In the genomic region with DNA sequence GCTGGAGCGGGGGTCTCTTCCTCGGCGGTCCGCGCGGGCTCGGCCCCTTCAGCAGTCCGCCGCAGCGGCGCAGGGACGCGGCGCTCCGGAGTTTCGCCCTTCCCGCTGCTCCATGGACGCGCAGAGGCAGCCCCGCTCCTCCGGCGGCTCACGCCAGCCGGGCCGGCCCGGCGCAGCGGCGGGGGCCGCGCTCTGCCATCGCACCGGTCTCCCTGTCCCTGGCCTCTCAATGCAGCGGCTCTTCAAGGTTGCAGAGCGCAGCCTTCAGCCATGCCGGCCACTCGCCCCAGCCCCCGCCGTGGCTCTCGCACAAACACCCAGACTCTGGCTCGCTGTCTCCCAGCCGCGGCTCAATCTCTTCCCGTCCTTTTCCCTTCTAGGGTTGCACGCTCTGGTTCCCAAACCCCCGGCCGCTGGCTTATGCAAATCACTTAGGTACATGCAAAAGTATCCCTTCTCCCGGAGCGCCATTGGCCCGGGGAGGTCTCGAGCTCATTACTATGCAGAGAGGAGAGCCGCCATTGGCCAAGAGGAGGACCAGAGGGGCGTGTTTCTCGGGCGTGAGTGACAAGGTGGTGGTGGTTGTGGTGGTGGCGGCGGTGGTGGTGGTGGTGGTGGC, we compare ENCODE assay signal across 8 cellular contexts. TPM values are rescaled to one million over a fixed set of nuclear protein-coding genes. Genes with fewer than 3 reads are reported as not detected.
DNase-seq lines count a peak whose midpoint lies in the region; ATAC-seq and TF ChIP-seq lines count a peak whose summit lies in the region.

A gene with protein sequence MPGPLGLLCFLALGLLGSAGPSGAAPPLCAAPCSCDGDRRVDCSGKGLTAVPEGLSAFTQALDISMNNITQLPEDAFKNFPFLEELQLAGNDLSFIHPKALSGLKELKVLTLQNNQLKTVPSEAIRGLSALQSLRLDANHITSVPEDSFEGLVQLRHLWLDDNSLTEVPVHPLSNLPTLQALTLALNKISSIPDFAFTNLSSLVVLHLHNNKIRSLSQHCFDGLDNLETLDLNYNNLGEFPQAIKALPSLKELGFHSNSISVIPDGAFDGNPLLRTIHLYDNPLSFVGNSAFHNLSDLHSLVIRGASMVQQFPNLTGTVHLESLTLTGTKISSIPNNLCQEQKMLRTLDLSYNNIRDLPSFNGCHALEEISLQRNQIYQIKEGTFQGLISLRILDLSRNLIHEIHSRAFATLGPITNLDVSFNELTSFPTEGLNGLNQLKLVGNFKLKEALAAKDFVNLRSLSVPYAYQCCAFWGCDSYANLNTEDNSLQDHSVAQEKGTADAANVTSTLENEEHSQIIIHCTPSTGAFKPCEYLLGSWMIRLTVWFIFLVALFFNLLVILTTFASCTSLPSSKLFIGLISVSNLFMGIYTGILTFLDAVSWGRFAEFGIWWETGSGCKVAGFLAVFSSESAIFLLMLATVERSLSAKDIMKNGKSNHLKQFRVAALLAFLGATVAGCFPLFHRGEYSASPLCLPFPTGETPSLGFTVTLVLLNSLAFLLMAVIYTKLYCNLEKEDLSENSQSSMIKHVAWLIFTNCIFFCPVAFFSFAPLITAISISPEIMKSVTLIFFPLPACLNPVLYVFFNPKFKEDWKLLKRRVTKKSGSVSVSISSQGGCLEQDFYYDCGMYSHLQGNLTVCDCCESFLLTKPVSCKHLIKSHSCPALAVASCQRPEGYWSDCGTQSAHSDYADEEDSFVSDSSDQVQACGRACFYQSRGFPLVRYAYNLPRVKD (minus strand): TSS at position 393 of the 619 bp plus-strand sequence. CDS start 488 bp downstream, outside the sequence.

- TF ChIP-seq CTCF in PC-9 (conservative IDR thresholded peaks at IDR 0.05) (no peak), esophagus muscularis mucosa (IDR thresholded peaks at IDR 0.05) (no peak)

- peaks cover 39% of the 10 kb centered on the region for H3K79me2 ChIP-seq in PC-9 (ENCODE audit: low read depth)

- H3K4me3 ChIP-seq in PC-9 (peak within 1 kb of the TSS; percentile 92), esophagus muscularis mucosa (peak within 1 kb of the TSS; percentile 85 to 96 (median 96)), mucosa of stomach (ENCODE audit: low read length) (peak within 1 kb of the TSS; percentile 87)

- peak; percentile 80 for ATAC-seq in GM21528 (IDR thresholded peaks at IDR 0.05; ENCODE audit: low FRiP score, unreplicated experiment)
- ATAC-seq in activated T-cell treated with anti-CD3 and anti-CD28 coated beads, Interleukin-2, amount 50 U/mL, for 72 hours (replicated peaks in 1 of 2), result peak; percentile 88 to 89

- H3K4me2 ChIP-seq in PC-9, result peak within 1 kb of the TSS; percentile 96

- peak within 1 kb of the TSS; percentile 78 for H3K9ac ChIP-seq in mucosa of stomach (ENCODE audit: low read length)

- peaks cover 37% of the 10 kb centered on the region for H3K4me1 ChIP-seq in PC-9 (replicated peaks; ENCODE audit: insufficient read depth)
- peaks cover 24 to 48% (median 44%) of the 10 kb centered on the region in 4 donors for H3K4me1 ChIP-seq in esophagus muscularis mucosa
- H3K4me1 ChIP-seq in mucosa of stomach (ENCODE audit: control insufficient read depth, insufficient read depth, low read length), result peaks cover 11% of the 10 kb centered on the region

- H3K4me3 Mint-ChIP-seq in activated T-cell treated with anti-CD3 and anti-CD28 coated beads, Interleukin-2, amount 50 U/mL, for 72 hours, result peak within 1 kb of the TSS; percentile 90 to 96

- intact Hi-C loops in PC-9 (cut with micrococcal nuclease; ENCODE audit: unreplicated experiment), result loop anchor here (2.0 kb wide), 1 partner anchor 110 kb away; a partner anchor contains a TSS
- intact Hi-C loops in esophagus muscularis mucosa (cut with DNase I), result loop anchor here (2.0 kb wide), 1 partner anchor 110 kb away; a partner anchor contains a TSS

- H3K9me3 ChIP-seq in PC-9 (ENCODE audit: insufficient read depth, low read depth) (no peaks in the 10 kb centered on the region), esophagus muscularis mucosa (no peaks in the 10 kb centered on the region), mucosa of stomach (ENCODE audit: control insufficient read depth, low read length) (no peaks in the 10 kb centered on the region)

- H2AFZ ChIP-seq in PC-9, result peak within 1 kb of the TSS; percentile 87

- TF ChIP-seq EP300 in esophagus muscularis mucosa (IDR thresholded peaks at IDR 0.05), result no peak

- H3K27ac ChIP-seq in PC-9, result peak within 1 kb of the TSS; percentile 94
- H3K27ac ChIP-seq in esophagus muscularis mucosa (replicated peaks in 1 of 4), result peak within 1 kb of the TSS; percentile 91 to 94 (median 92)

- H3K36me3 ChIP-seq in PC-9 (ENCODE audit: low read depth) (no peaks in the 10 kb centered on the region), esophagus muscularis mucosa (no peaks in the 10 kb centered on the region), mucosa of stomach (ENCODE audit: control insufficient read depth, insufficient read depth, low read length) (no peaks in the 10 kb centered on the region)

- H3K9me2 ChIP-seq in PC-9 (ENCODE audit: insufficient read depth), result no peaks in the 10 kb centered on the region

- peaks cover 3% of the 10 kb centered on the region in 2 donors for H3K36me3 Mint-ChIP-seq in activated T-cell treated with anti-CD3 and anti-CD28 coated beads, Interleukin-2, amount 50 U/mL, for 72 hours (ENCODE audit: insufficient read depth in 2 of 2)

- H4K20me1 ChIP-seq in PC-9 (ENCODE audit: insufficient read depth), result no peaks in the 10 kb centered on the region

- H3F3A ChIP-seq in PC-9 (ENCODE audit: insufficient read depth, low read depth), result peaks cover 33% of the 10 kb centered on the region

- DNase-seq in COR-L47 (lab: John Stamatoyannopoulos, UW) (peak; percentile 94), HuH-7 (ENCODE audit: low spot score) (peak; percentile 95), PC-9 (peak; percentile 94 to 95), esophagus muscularis mucosa (ENCODE audit: extremely low spot score) (peak; percentile 97)
- peak; percentile 65 for DNase-seq in activated T-cell treated with anti-CD3 and anti-CD28 coated beads, Interleukin-2, amount 50 U/mL, for 72 hours
- peak; percentile 74 for DNase-seq in stimulated activated CD8-positive, alpha-beta memory T cell treated with anti-CD3 and anti-CD28 coated beads, Interleukin-4, amount 100 ng/mL, for 48 hours

- POLR2A ChIA-PET in PC-9 (lab: Charles Lee; ENCODE audit: unreplicated experiment), result interaction anchor here (0.5 to 1.0 kb wide), 19 partner anchors 8 to 1602 kb away, joined by 3 to 29 read pairs (median 9); no protein-coding TSS in a partner anchor

- peak within 1 kb of the TSS; percentile 1 for H3K27ac Mint-ChIP-seq in activated T-cell treated with anti-CD3 and anti-CD28 coated beads, Interleukin-2, amount 50 U/mL, for 72 hours

- WGBS in esophagus muscularis mucosa, result no CpG with 5 or more reads among the region's 57 CpGs

- H3K27me3 Mint-ChIP-seq in activated T-cell treated with anti-CD3 and anti-CD28 coated beads, Interleukin-2, amount 50 U/mL, for 72 hours (ENCODE audit: low read depth), result peaks cover 53% of the 10 kb centered on the region

- H3K27me3 ChIP-seq in PC-9 (ENCODE audit: insufficient read depth, low read depth), result no peaks in the 10 kb centered on the region
- H3K27me3 ChIP-seq in esophagus muscularis mucosa, result no peaks in the 10 kb centered on the region
- no peaks in the 10 kb centered on the region for H3K27me3 ChIP-seq in mucosa of stomach (ENCODE audit: control insufficient read depth, insufficient read depth, low read length)

- BruUV-seq in PC-9 (replicated peaks; lab: Mats Ljungman, UMichigan), result no TSS peak

- peak; percentile 12 for TF ChIP-seq POLR2A in esophagus muscularis mucosa (IDR thresholded peaks at IDR 0.05; ENCODE audit: low read depth)

- no peaks in the 10 kb centered on the region for H3K9me3 Mint-ChIP-seq in activated T-cell treated with anti-CD3 and anti-CD28 coated beads, Interleukin-2, amount 50 U/mL, for 72 hours

- CTCF ChIA-PET in PC-9 (lab: Charles Lee), result interaction anchor here (0.5 to 1.1 kb wide), 6 partner anchors 12 to 161 kb away, joined by 3 to 23 read pairs (median 6); no protein-coding TSS in a partner anchor

- H3K4me1 Mint-ChIP-seq in activated T-cell treated with anti-CD3 and anti-CD28 coated beads, Interleukin-2, amount 50 U/mL, for 72 hours (ENCODE audit: low read depth), result peaks cover 17% of the 10 kb centered on the region

RNA-seq across cellular contexts. Expression of the gene that starts here (rescaled TPM):
- total RNA-seq in PC-9 (2021), result 33.4 and 37.4 TPM in 2 replicates
- under 1 TPM; 0.05 to 0.30 TPM for total RNA-seq in activated T-cell treated with anti-CD3 and anti-CD28 coated beads, Interleukin-2, amount 50 U/mL, for 72 hours
- total RNA-seq in esophagus muscularis mucosa, result 10 to 100 TPM; 24.9 to 37.6 (median 27.6) TPM

Comparison
In these comparisons a context has a peak if more than half of its experiments do, and no peak if none do; other contexts are left out.
1. Peak in every context shown above with its lines: DNase-seq, ATAC-seq, H3K4me3 ChIP-seq and H3K27ac ChIP-seq.
2. RNA of the gene that starts here (total RNA-seq): 33.4 to 37.4 TPM in PC-9 and 24.9 to 37.6 TPM in esophagus muscularis mucosa; 0.05 to 0.30 TPM in activated T-cell treated with anti-CD3 and anti-CD28 coated beads, Interleukin-2, amount 50 U/mL, for 72 hours; every median in the first group is over 10 times any median in the second.
3. Peak in DNase-seq and ATAC-seq in activated T-cell treated with anti-CD3 and anti-CD28 coated beads, Interleukin-2, amount 50 U/mL, for 72 hours; RNA of the gene not detected or under 1 TPM.